In genomic region chr7:92833766-92834605, GRCh38 we compare ENCODE assay signal across 8 cellular contexts. TPM values are rescaled to one million over a fixed set of nuclear protein-coding genes. Genes with fewer than 3 reads are reported as not detected.
DNase-seq lines count a peak whose midpoint lies in the region; ATAC-seq, FAIRE-seq and TF ChIP-seq lines count a peak whose summit lies in the region.

No MANE protein-coding gene starts in this region.

- H3K4me3 ChIP-seq in neural cell (ENCODE audit: low read length) (peak overlapping the region; percentile 88), suprapubic skin (peak overlapping the region; percentile 83)

- no peaks in the 10 kb centered on the region for H3F3A ChIP-seq in neural cell (ENCODE audit: insufficient read depth, low read length, poor library complexity, severe bottlenecking)

- no peaks in the 10 kb centered on the region for H3K9me3 ChIP-seq in neural cell (ENCODE audit: low read length)
- H3K9me3 ChIP-seq in suprapubic skin: no peaks in the 10 kb centered on the region

- TF ChIP-seq CTCF in neural cell (IDR thresholded peaks at IDR 0.05; ENCODE audit: poor library complexity, severe bottlenecking) (peak; percentile 46), suprapubic skin (IDR thresholded peaks at IDR 0.05) (no peak)

- peaks cover 40% of the 10 kb centered on the region for H3K4me1 ChIP-seq in suprapubic skin

- peak; percentile 34 for TF ChIP-seq RAD21 in neural cell (conservative IDR thresholded peaks at IDR 0.05)

- H3K9me2 ChIP-seq in neural cell (ENCODE audit: insufficient read depth, low read length): no peaks in the 10 kb centered on the region

- ATAC-seq in HG03432 (IDR thresholded peaks at IDR 0.05; ENCODE audit: unreplicated experiment): peak; percentile 58

- DNase-seq in CMK (ENCODE audit: low read depth) (peak; percentile 65), RCC 7860 (ENCODE audit: low spot score) (peak; percentile 83), fibroblast of the conjunctiva (ENCODE audit: low read depth) (peak; percentile 55), suprapubic skin (ENCODE audit: low spot score in 2 of 2) (peak; percentile 83 to 87)
- peak; percentile 67 for DNase-seq in activated effector memory CD4-positive, alpha-beta T cell treated with Interleukin-2 at 50 U/mL for 16 hours

- peak overlapping the region; percentile 63 for H3K9ac ChIP-seq in neural cell (ENCODE audit: low read length)

- H3K27ac ChIP-seq in neural cell (ENCODE audit: low read length) (peak overlapping the region; percentile 48), suprapubic skin (peak overlapping the region; percentile 88)

- peak overlapping the region; percentile 77 for H2AFZ ChIP-seq in neural cell (ENCODE audit: low read depth, low read length)

- TF ChIP-seq EP300 in neural cell (conservative IDR thresholded peaks at IDR 0.05; ENCODE audit: poor library complexity, severe bottlenecking) (peak; percentile 30), suprapubic skin (IDR thresholded peaks at IDR 0.05) (no peak)

- WGBS in suprapubic skin: 1% methylated on average over 39 of the region's 59 CpGs

- H3K79me2 ChIP-seq in neural cell (replicated peaks; ENCODE audit: insufficient read depth, low read length): peaks cover 19% of the 10 kb centered on the region

- H3K36me3 ChIP-seq in neural cell (ENCODE audit: insufficient read depth, low read length) (no peaks in the 10 kb centered on the region), suprapubic skin (no peaks in the 10 kb centered on the region)

- H4K20me1 ChIP-seq in neural cell (ENCODE audit: insufficient read depth): no peaks in the 10 kb centered on the region

- H3K27me3 ChIP-seq in neural cell (ENCODE audit: insufficient read depth, low read depth, low read length) (peaks cover 50% of the 10 kb centered on the region), suprapubic skin (no peaks in the 10 kb centered on the region)

- FAIRE-seq in RCC 7860 (lab: Jason Lieb, UNC): no peak

- peak overlapping the region; percentile 93 for H3K4me2 ChIP-seq in neural cell (ENCODE audit: low read length)

- TF ChIP-seq POLR2A in GM19193 (IDR thresholded peaks at IDR 0.05; ENCODE audit: extremely low read depth, insufficient read depth, insufficient read length) (peak; percentile 62), suprapubic skin (IDR thresholded peaks at IDR 0.05) (no peak)

TF ChIP-seq in neural cell, 6 proteins besides CTCF, POLR2A, EP300 and RAD21:
- TF ChIP-seq MXI1 (conservative IDR thresholded peaks at IDR 0.05; ENCODE audit: poor library complexity, severe bottlenecking): no peak
- TF ChIP-seq SMC3 (conservative IDR thresholded peaks at IDR 0.05; ENCODE audit: poor library complexity): peak; percentile 15
- TF ChIP-seq REST (IDR thresholded peaks at IDR 0.05; ENCODE audit: borderline replicate concordance): peak; percentile 13
- TF ChIP-seq TAF1 (IDR thresholded peaks at IDR 0.05; ENCODE audit: low read depth): peak; percentile 25
- peak; percentile 17 for TF ChIP-seq POLR2AphosphoS5 (IDR thresholded peaks at IDR 0.05)
- TF ChIP-seq EZH2 (IDR thresholded peaks at IDR 0.05; ENCODE audit: borderline replicate concordance, insufficient read depth, low read length, poor library complexity, severe bottlenecking): no peak

RNA-seq across cellular contexts. Expression of gene CDK6, which starts 2.4 kb away (rescaled TPM):
- polyA plus RNA-seq in neural cell: 4.1 and 4.2 TPM in 2 replicates
- 14.1 and 18.4 TPM in 2 replicates for polyA minus RNA-seq in neural cell
- 10 to 100 TPM; 58.1 to 79.1 (median 68.3) TPM for total RNA-seq in suprapubic skin

Comparison
In these comparisons a context has a peak if more than half of its experiments do, and no peak if none do; other contexts are left out.
1. Peak in every context shown above with its lines: DNase-seq, ATAC-seq, H3K4me3 ChIP-seq and H3K27ac ChIP-seq.